Comparison of ENCODE assay signal across 9 cellular contexts in genomic region chr2:72917875-72918660, GRCh38. TPM values are rescaled to one million over a fixed set of nuclear protein-coding genes. Genes with fewer than 3 reads are reported as not detected.
DNase-seq lines count a peak whose midpoint lies in the region; TF ChIP-seq lines count a peak whose summit lies in the region.
"Had no signal": no experiment of that assay in that cellular context is flagged by ENCODE, and none has a peak within 500 bp of the region (broad histone marks: within the 10 kb centered on the region; RNA-seq: fewer than 3 reads in every experiment).

No MANE protein-coding gene starts in this region.

- H4K20me1 ChIP-seq in SK-N-SH (ENCODE audit: insufficient read depth) (peaks cover 29% of the 10 kb centered on the region), GM23248 (ENCODE audit: insufficient read depth) (no peaks in the 10 kb centered on the region)

- H3K79me2 ChIP-seq in SK-N-SH (ENCODE audit: insufficient read depth) (no peaks in the 10 kb centered on the region), GM23248 (ENCODE audit: insufficient read depth) (no peaks in the 10 kb centered on the region)

- peak overlapping the region; percentile 41; the same call in 1 of the 2 replicates for H3K4me2 ChIP-seq in SK-N-SH
- no peak overlapping the region for H3K4me2 ChIP-seq in GM23248 (ENCODE audit: unreplicated experiment)

- H3K9ac ChIP-seq in SK-N-SH = no peak overlapping the region
- no peak overlapping the region for H3K9ac ChIP-seq in iPS-18a (ENCODE audit: low read length)
- no peak overlapping the region for H3K9ac ChIP-seq in GM23248

- no peaks in the 10 kb centered on the region for H3K36me3 ChIP-seq in A673 (ENCODE audit: insufficient read depth, low read length, poor library complexity, severe bottlenecking)
- no peaks in the 10 kb centered on the region for H3K36me3 ChIP-seq in SK-N-SH (replicated peaks in 1 of 2; ENCODE audit: control insufficient read depth in 1 of 2, insufficient read depth in 2 of 2, low read length in 1 of 2)
- no peaks in the 10 kb centered on the region for H3K36me3 ChIP-seq in iPS-18a (ENCODE audit: control insufficient read depth, low read depth, low read length)
- H3K36me3 ChIP-seq in tibial nerve = no peaks in the 10 kb centered on the region
- H3K36me3 ChIP-seq in GM23248 (ENCODE audit: low read depth) = no peaks in the 10 kb centered on the region
- H3K36me3 ChIP-seq: adrenal gland had no signal

- CTCF ChIA-PET in A673 (lab: Charles Lee) (no interaction called here), SK-N-SH (lab: Yijun Ruan, JAX) (interaction anchor here (0.6 to 4.3 kb wide), 9 partner anchors 10 to 259 kb away, joined by 3 to 35 read pairs (median 3); partner anchors contain the start of gene SPR)

- BruUV-seq in A673 (replicated peaks; lab: Mats Ljungman, UMichigan) = no TSS peak

- H3K9me2 ChIP-seq in SK-N-SH = no peaks in the 10 kb centered on the region
- no peaks in the 10 kb centered on the region for H3K9me2 ChIP-seq in GM23248 (ENCODE audit: insufficient read depth)

- intact Hi-C loops in A673 (cut with micrococcal nuclease; ENCODE audit: unreplicated experiment) = no loop called here

- TF ChIP-seq EP300 in SK-N-SH (IDR thresholded peaks at IDR 0.05; ENCODE audit: borderline replicate concordance in 1 of 2, low read depth in 1 of 2, low read length in 1 of 2) (no peak), tibial nerve (IDR thresholded peaks at IDR 0.05) (no peak)

- no peak overlapping the region for H2AFZ ChIP-seq in SK-N-SH (ENCODE audit: low read depth)
- no peak overlapping the region for H2AFZ ChIP-seq in GM23248

- H3K4me1 ChIP-seq in A673 (ENCODE audit: insufficient read depth, low read length, poor library complexity, severe bottlenecking) (peaks cover 26% of the 10 kb centered on the region), SK-N-SH (ENCODE audit: control insufficient read depth in 1 of 2, insufficient read depth in 2 of 2, low read depth in 1 of 2, low read length in 1 of 2) (peaks cover 7 to 13% of the 10 kb centered on the region in 2 experiments; a peak in 2 of 4 replicates), iPS-18a (ENCODE audit: control insufficient read depth, low read depth, low read length) (peaks cover 35% of the 10 kb centered on the region), tibial nerve (peaks cover 0 to 61% (median 47%) of the 10 kb centered on the region in 4 donors), GM23248 (ENCODE audit: insufficient read depth) (no peaks in the 10 kb centered on the region)

- H3K9me3 ChIP-seq in A673 (ENCODE audit: low read depth, low read length, poor library complexity, severe bottlenecking) (no peaks in the 10 kb centered on the region), SK-N-SH (no peaks in the 10 kb centered on the region), iPS-18a (ENCODE audit: control insufficient read depth, low read depth, low read length) (no peaks in the 10 kb centered on the region), tibial nerve (no peaks in the 10 kb centered on the region), GM23248 (ENCODE audit: low read depth) (no peaks in the 10 kb centered on the region)
- H3K9me3 ChIP-seq: adrenal gland had no signal

- TF ChIP-seq CTCF in A673 (conservative IDR thresholded peaks at IDR 0.05; ENCODE audit: low read depth, low read length) (no peak), SK-N-SH (IDR thresholded peaks at IDR 0.05) (no peak), tibial nerve (IDR thresholded peaks at IDR 0.05) (no peak)

- peak; percentile 3 for TF ChIP-seq POLR2A in GM18951 (IDR thresholded peaks at IDR 0.05; ENCODE audit: extremely low read depth, insufficient read depth, insufficient read length)
- no peak for TF ChIP-seq POLR2A in tibial nerve (IDR thresholded peaks at IDR 0.05)

- in situ Hi-C loops in GM18951 (cut with MboI; ENCODE audit: low sequenced_read_pairs, unreplicated experiment) (no loop called here), GM23248 (cut with MboI) (no loop called here)

- POLR2A ChIA-PET in A673 (lab: Charles Lee; ENCODE audit: low non-redundant PET) = no interaction called here
- POLR2A ChIA-PET in SK-N-SH (lab: Yijun Ruan, JAX) = no interaction called here

- H3K4me3 ChIP-seq in A673 (ENCODE audit: low read depth, low read length, poor library complexity, severe bottlenecking) (peak overlapping the region; percentile 46), SK-N-SH (ENCODE audit: low read depth in 2 of 2, low read length in 1 of 2) (no peak overlapping the region), iPS-18a (ENCODE audit: low read length) (peak overlapping the region; percentile 58), tibial nerve (peak overlapping the region in 3 of 4 donors; percentile 1 to 47 (median 28)), GM23248 (no peak overlapping the region)

- 0% methylated on average over 33 of the region's 95 CpGs for WGBS in SK-N-SH (ENCODE audit: low lambda C conversion rate)
- 1 to 3% methylated on average over 42 to 47 of the region's 95 CpGs for WGBS in tibial nerve, 2 donors
- WGBS in GM23248 (ENCODE audit: low coverage in 1 of 2, low lambda C conversion rate in 2 of 2, missing lambda C conversion rate in 2 of 2), 2 experiments = 3 to 5% methylated on average over 48 to 76 of the region's 95 CpGs

- H3K27me3 ChIP-seq in A673 (replicated peaks; ENCODE audit: insufficient read depth, low read depth, low read length, poor library complexity) = peaks cover 99% of the 10 kb centered on the region
- H3K27me3 ChIP-seq in SK-N-SH (ENCODE audit: insufficient read depth) = peaks cover 99% of the 10 kb centered on the region
- peaks cover 97% of the 10 kb centered on the region for H3K27me3 ChIP-seq in iPS-18a (ENCODE audit: control insufficient read depth, insufficient read depth, low read length)
- peaks cover 7 to 99% of the 10 kb centered on the region in 2 donors for H3K27me3 ChIP-seq in tibial nerve
- H3K27me3 ChIP-seq in GM23248 (replicated peaks; ENCODE audit: insufficient read depth) = peaks cover 95% of the 10 kb centered on the region

- no peak for DNase-seq in A673 (ENCODE audit: low spot score)
- DNase-seq in SK-N-SH = peak; percentile 65
- DNase-seq in tibial nerve (ENCODE audit: low spot score in 2 of 2) = no peak
- DNase-seq in globus pallidus (ENCODE audit: low spot score) = no peak
- DNase-seq in GM23248 = no peak
- no peak for DNase-seq in stimulated activated naive CD4-positive, alpha-beta T cell treated with Interleukin-2 at 50 U/mL for 16 hours (lab: John Stamatoyannopoulos, UW)

- H3K27ac ChIP-seq in A673 (ENCODE audit: low read depth, low read length, poor library complexity, severe bottlenecking) (no peak overlapping the region), SK-N-SH (ENCODE audit: low read depth in 2 of 2, low read length in 1 of 2) (no peak overlapping the region), iPS-18a (ENCODE audit: low read length) (no peak overlapping the region), tibial nerve (no peak overlapping the region), GM23248 (no peak overlapping the region)
- H3K27ac ChIP-seq: adrenal gland had no signal

- H3F3A ChIP-seq in SK-N-SH (replicated peaks; ENCODE audit: insufficient read depth) (no peaks in the 10 kb centered on the region), GM23248 (ENCODE audit: insufficient read depth) (no peaks in the 10 kb centered on the region)

- no peak for TF ChIP-seq RAD21 in SK-N-SH (IDR thresholded peaks at IDR 0.05; ENCODE audit: low read length)

TF ChIP-seq in SK-N-SH, 30 proteins besides CTCF, POLR2A, EP300 and RAD21:
- no peak for TF ChIP-seq CHD2 (IDR thresholded peaks at IDR 0.05; ENCODE audit: low read length, partially characterized antibody)
- TF ChIP-seq MXI1 (IDR thresholded peaks at IDR 0.05; ENCODE audit: low read depth, low read length) = no peak
- TF ChIP-seq EZH2phosphoT487 (IDR thresholded peaks at IDR 0.05; ENCODE audit: borderline replicate concordance, low read depth) = peak; percentile 98

RNA-seq across cellular contexts. Expression of gene EMX1, which starts 0.7 kb away (rescaled TPM):
- total RNA-seq in A673 (2021) (not detected in 2 replicates), tibial nerve (not detected)
- polyA plus RNA-seq in SK-N-SH (2012; rRNA removed) (not detected in 2 replicates), GM23248 (2016; fragmentation: Nextera tagmentation; extraction: Ambion mirVana) (not detected in 2 replicates)
- not detected in 2 replicates for polyA plus RNA-seq in SK-N-SH (2012; cell fraction: cytosol; rRNA removed)
- not detected in 2 replicates for polyA plus RNA-seq in SK-N-SH (2012; cell fraction: nucleus; rRNA removed)
- total RNA-seq in GM23248 (2014; rRNA removed; shearing (Covaris generic)) = not detected in 2 replicates

RNA-seq across cellular contexts. Expression of gene SPR, which starts 30.9 kb away (rescaled TPM):
- 22.6 and 25.6 TPM in 2 replicates for total RNA-seq in A673 (2021)
- polyA plus RNA-seq in SK-N-SH (2012; rRNA removed) = 25.7 and 27.5 TPM in 2 replicates
- 27.8 and 30.1 TPM in 2 replicates for polyA plus RNA-seq in SK-N-SH (2012; cell fraction: cytosol; rRNA removed)
- 15.1 and 18.6 TPM in 2 replicates for polyA plus RNA-seq in SK-N-SH (2012; cell fraction: nucleus; rRNA removed)
- 10 to 100 TPM; 22.0 to 33.3 (median 27.1) TPM for total RNA-seq in tibial nerve
- 21.1 and 39.0 TPM in 2 replicates for total RNA-seq in GM23248 (2014; rRNA removed; shearing (Covaris generic))
- 17.1 and 19.6 TPM in 2 replicates for polyA plus RNA-seq in GM23248 (2016; fragmentation: Nextera tagmentation; extraction: Ambion mirVana)

Comparison
In these comparisons a context has a peak if more than half of its experiments do, and no peak if none do; other contexts are left out.
1. H3K4me3 ChIP-seq: peak in A673 (single experiment), iPS-18a (single experiment) and tibial nerve (3 of 4); none in SK-N-SH (0 of 2) and GM23248 (single experiment).